ENCODE assay signal across 8 cellular contexts in the genomic region with DNA sequence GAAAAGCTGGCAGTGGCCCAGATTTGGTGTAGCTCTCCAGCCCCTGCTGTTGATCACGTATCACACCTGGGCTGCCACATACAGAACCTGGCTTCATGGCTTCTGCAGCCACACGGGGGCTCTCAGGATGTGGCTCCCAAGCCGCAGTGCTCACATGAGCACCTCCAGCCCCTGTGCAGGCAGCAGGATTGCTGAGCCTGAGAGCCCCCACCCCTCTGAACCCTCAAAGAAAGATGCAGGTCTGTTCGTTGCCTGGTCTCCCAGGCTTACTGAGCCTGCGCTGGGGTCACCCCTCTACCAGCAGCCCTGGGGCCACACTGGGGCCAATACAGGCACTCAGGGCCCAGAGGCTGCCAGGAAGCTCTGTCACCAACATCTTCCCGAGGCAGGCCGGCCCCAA. TPM values are rescaled to one million over a fixed set of nuclear protein-coding genes. Genes with fewer than 3 reads are reported as not detected.
A peak's percentile ranks its signal among the peaks of the same experiment; 100 is the strongest.
DNase-seq lines count a peak whose midpoint lies in the region; ATAC-seq lines count a peak whose summit lies in the region.

No MANE protein-coding gene starts in this region.

- peaks cover 64% of the 10 kb centered on the region for H3K4me1 ChIP-seq in CD8-positive, alpha-beta memory T cell (ENCODE audit: insufficient read depth, low read length)

- H3K27ac ChIP-seq in CD8-positive, alpha-beta memory T cell (ENCODE audit: low read depth, low read length) = peak overlapping the region; percentile 69
- no peak overlapping the region for H3K27ac ChIP-seq in caudate nucleus (ENCODE audit: low read depth, low read length)

- no peaks in the 10 kb centered on the region for H3K9me3 Mint-ChIP-seq in CD8-positive, alpha-beta memory T cell
- H3K9me3 Mint-ChIP-seq in activated naive CD4-positive, alpha-beta T cell treated with anti-CD3 and anti-CD28 coated beads for 36 hours = no peaks in the 10 kb centered on the region
- H3K9me3 Mint-ChIP-seq in natural killer cell treated with Interleukin-12 subunit alpha and Interleukin-12 subunit beta and Interleukin-15 and Interleukin-18, amount 100 ng/mL, for 72 hours = no peaks in the 10 kb centered on the region

- no peaks in the 10 kb centered on the region for H3K36me3 ChIP-seq in CD8-positive, alpha-beta memory T cell (ENCODE audit: insufficient read depth, low read length)

- intact Hi-C loops in activated naive CD4-positive, alpha-beta T cell treated with anti-CD3 and anti-CD28 coated beads for 36 hours (cut with micrococcal nuclease) = loop anchor here (1.0 to 10.0 kb wide), 4 partner anchors 58 to 1873 kb away; a partner anchor contains a TSS

- H3K27me3 ChIP-seq in CD8-positive, alpha-beta memory T cell (ENCODE audit: insufficient read depth, low read length, poor library complexity, severe bottlenecking) = no peaks in the 10 kb centered on the region

- peak overlapping the region; percentile 91 for H3K4me3 ChIP-seq in CD8-positive, alpha-beta memory T cell (ENCODE audit: low read length)

- CTCF ChIA-PET in CD8-positive, alpha-beta memory T cell (lab: Charles Lee) = interaction anchor here (0.7 to 8.4 kb wide), 16 partner anchors 9 to 140 kb away, joined by 3 to 127 read pairs (median 6); a partner anchor contains a TSS
- CTCF ChIA-PET in activated naive CD4-positive, alpha-beta T cell treated with anti-CD3 and anti-CD28 coated beads for 36 hours (lab: Charles Lee) = interaction anchor here (0.6 to 10.1 kb wide), 17 partner anchors 10 to 278 kb away, joined by 3 to 102 read pairs (median 5); a partner anchor contains a TSS

- POLR2A ChIA-PET in CD8-positive, alpha-beta memory T cell (lab: Charles Lee) = interaction anchor here (0.6 to 4.6 kb wide), 5 partner anchors 11 to 61 kb away, joined by 3 to 46 read pairs (median 9); a partner anchor contains a TSS

- no peak for ATAC-seq in natural killer cell treated with Interleukin-12 subunit alpha and Interleukin-12 subunit beta and Interleukin-15 and Interleukin-18, amount 100 ng/mL, for 72 hours
- ATAC-seq in HG03521 (IDR thresholded peaks at IDR 0.05; ENCODE audit: unreplicated experiment) = no peak

- no peaks in the 10 kb centered on the region for H3K9me3 ChIP-seq in CD8-positive, alpha-beta memory T cell (ENCODE audit: low read length)

- H3K4me3 Mint-ChIP-seq in CD8-positive, alpha-beta memory T cell = peak overlapping the region; percentile 88 to 98 (median 93)
- H3K4me3 Mint-ChIP-seq in activated naive CD4-positive, alpha-beta T cell treated with anti-CD3 and anti-CD28 coated beads for 36 hours = peak overlapping the region; percentile 97
- H3K4me3 Mint-ChIP-seq in natural killer cell treated with Interleukin-12 subunit alpha and Interleukin-12 subunit beta and Interleukin-15 and Interleukin-18, amount 100 ng/mL, for 72 hours = peak overlapping the region; percentile 94

- H3K4me1 Mint-ChIP-seq in CD8-positive, alpha-beta memory T cell = peaks cover 61 to 70% (median 69%) of the 10 kb centered on the region in 3 donors
- H3K4me1 Mint-ChIP-seq in activated naive CD4-positive, alpha-beta T cell treated with anti-CD3 and anti-CD28 coated beads for 36 hours (ENCODE audit: low read depth) = peaks cover 77% of the 10 kb centered on the region
- H3K4me1 Mint-ChIP-seq in natural killer cell treated with Interleukin-12 subunit alpha and Interleukin-12 subunit beta and Interleukin-15 and Interleukin-18, amount 100 ng/mL, for 72 hours (ENCODE audit: low read depth in 2 of 2) = peaks cover 57 to 60% of the 10 kb centered on the region in 2 donors

- H3K36me3 Mint-ChIP-seq in CD8-positive, alpha-beta memory T cell = peaks cover 2 to 30% (median 7%) of the 10 kb centered on the region in 3 donors
- peaks cover 39% of the 10 kb centered on the region for H3K36me3 Mint-ChIP-seq in activated naive CD4-positive, alpha-beta T cell treated with anti-CD3 and anti-CD28 coated beads for 36 hours (ENCODE audit: low read depth)
- H3K36me3 Mint-ChIP-seq in natural killer cell treated with Interleukin-12 subunit alpha and Interleukin-12 subunit beta and Interleukin-15 and Interleukin-18, amount 100 ng/mL, for 72 hours = peaks cover 8% of the 10 kb centered on the region

- DNase-seq in CD8-positive, alpha-beta memory T cell = peak; percentile 64 to 87 (median 76)
- DNase-seq in NCI-H345 treated with DMSO at 0.1 percent for 48 hours (lab: John Stamatoyannopoulos, UW; ENCODE audit: unreplicated experiment) (peak; percentile 94), DMS153 treated with DMSO at 0.1 percent for 48 hours (lab: John Stamatoyannopoulos, UW; ENCODE audit: unreplicated experiment) (no peak), caudate nucleus (lab: John Stamatoyannopoulos, UW) (no peak), NCI-H524 treated with DMSO at 0.1 percent for 48 hours (lab: John Stamatoyannopoulos, UW) (no peak)
- peak; percentile 78 for DNase-seq in activated naive CD4-positive, alpha-beta T cell treated with anti-CD3 and anti-CD28 coated beads for 36 hours
- DNase-seq in natural killer cell treated with Interleukin-12 subunit alpha and Interleukin-12 subunit beta and Interleukin-15 and Interleukin-18, amount 100 ng/mL, for 72 hours (ENCODE audit: low spot score) = no peak

- peak overlapping the region; percentile 89 to 100 (median 98) for H3K27ac Mint-ChIP-seq in CD8-positive, alpha-beta memory T cell
- H3K27ac Mint-ChIP-seq in activated naive CD4-positive, alpha-beta T cell treated with anti-CD3 and anti-CD28 coated beads for 36 hours = peak overlapping the region; percentile 96
- peak overlapping the region; percentile 92 to 93 for H3K27ac Mint-ChIP-seq in natural killer cell treated with Interleukin-12 subunit alpha and Interleukin-12 subunit beta and Interleukin-15 and Interleukin-18, amount 100 ng/mL, for 72 hours

- H3K27me3 Mint-ChIP-seq in CD8-positive, alpha-beta memory T cell = no peaks in the 10 kb centered on the region
- no peaks in the 10 kb centered on the region for H3K27me3 Mint-ChIP-seq in activated naive CD4-positive, alpha-beta T cell treated with anti-CD3 and anti-CD28 coated beads for 36 hours (ENCODE audit: low read depth)
- H3K27me3 Mint-ChIP-seq in natural killer cell treated with Interleukin-12 subunit alpha and Interleukin-12 subunit beta and Interleukin-15 and Interleukin-18, amount 100 ng/mL, for 72 hours = no peaks in the 10 kb centered on the region

RNA-seq across cellular contexts. Expression of a gene that starts 2.7 kb away (rescaled TPM):
- 10 to 100 TPM; 21.3 to 23.0 TPM for total RNA-seq in CD8-positive, alpha-beta memory T cell
- polyA plus RNA-seq in CD8-positive, alpha-beta memory T cell = 57.7 TPM
- total RNA-seq in activated naive CD4-positive, alpha-beta T cell treated with anti-CD3 and anti-CD28 coated beads for 36 hours = 10 to 100 TPM; 20.7 to 21.0 TPM
- 10 to 100 TPM; 15.6 to 17.7 TPM for total RNA-seq in natural killer cell treated with Interleukin-12 subunit alpha and Interleukin-12 subunit beta and Interleukin-15 and Interleukin-18, amount 100 ng/mL, for 72 hours

RNA-seq across cellular contexts. Expression of a gene that starts 47.1 kb away (rescaled TPM):
- 10 to 100 TPM; 32.3 to 35.3 TPM for total RNA-seq in CD8-positive, alpha-beta memory T cell
- 33.0 TPM for polyA plus RNA-seq in CD8-positive, alpha-beta memory T cell
- 10 to 100 TPM; 21.6 to 24.3 TPM for total RNA-seq in activated naive CD4-positive, alpha-beta T cell treated with anti-CD3 and anti-CD28 coated beads for 36 hours
- 10 to 100 TPM; 44.8 to 50.8 TPM for total RNA-seq in natural killer cell treated with Interleukin-12 subunit alpha and Interleukin-12 subunit beta and Interleukin-15 and Interleukin-18, amount 100 ng/mL, for 72 hours

Comparison
In these comparisons a context has a peak if more than half of its experiments do, and no peak if none do; other contexts are left out.
1. DNase-seq: peak in CD8-positive, alpha-beta memory T cell (5 of 5), NCI-H345 treated with DMSO at 0.1 percent for 48 hours (single experiment) and activated naive CD4-positive, alpha-beta T cell treated with anti-CD3 and anti-CD28 coated beads for 36 hours (single experiment); none in natural killer cell treated with Interleukin-12 subunit alpha and Interleukin-12 subunit beta and Interleukin-15 and Interleukin-18, amount 100 ng/mL, for 72 hours (single experiment), DMS153 treated with DMSO at 0.1 percent for 48 hours (single experiment), caudate nucleus (0 of 61) and NCI-H524 treated with DMSO at 0.1 percent for 48 hours (single experiment).
2. Peak in every context shown above with its lines, with median percentiles within 50 percentile points of each other: H3K27ac Mint-ChIP-seq and H3K4me3 Mint-ChIP-seq.